ENCODE assay signal across 16 cellular contexts in the genomic region with DNA sequence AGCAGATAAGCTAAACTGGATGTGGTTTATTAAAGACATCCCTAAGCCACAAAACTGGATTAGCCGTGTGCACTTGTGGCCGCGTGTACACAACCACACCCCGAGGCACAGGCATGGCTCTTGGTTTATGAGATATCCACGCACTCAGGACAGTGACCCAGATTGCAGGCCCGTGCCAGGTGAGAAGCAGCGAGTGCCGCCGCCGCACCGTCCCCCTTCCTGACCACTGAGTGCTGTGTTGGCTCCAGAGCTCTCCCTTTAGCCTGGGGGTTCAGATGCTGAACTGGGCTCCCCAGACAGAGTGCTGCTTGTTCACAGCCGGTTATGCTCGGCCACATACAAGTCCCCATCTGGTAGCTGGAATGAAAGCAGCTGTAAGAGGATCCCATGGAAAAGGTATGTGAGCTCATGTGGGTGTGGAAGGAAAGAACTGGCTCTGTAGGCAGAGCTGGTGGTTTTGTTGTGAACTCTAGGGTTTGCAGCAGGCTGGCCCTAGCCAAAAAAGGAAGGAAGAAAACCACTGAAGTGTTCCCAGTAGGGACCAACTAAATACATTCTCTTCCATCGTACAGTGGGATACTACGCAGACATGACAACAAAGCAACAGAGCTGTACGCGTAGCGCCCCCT. TPM values are rescaled to one million over a fixed set of nuclear protein-coding genes. Genes with fewer than 3 reads are reported as not detected.
DNase-seq lines count a peak whose midpoint lies in the region; TF ChIP-seq lines count a peak whose summit lies in the region.
"Had no signal": no experiment of that assay in that cellular context is flagged by ENCODE, and none has a peak within 500 bp of the region (broad histone marks: within the 10 kb centered on the region; RNA-seq: fewer than 3 reads in every experiment).

No MANE protein-coding gene starts in this region.

- H3K4me2 ChIP-seq in parathyroid adenoma (ENCODE audit: low read length): no peak overlapping the region

- no peak for TF ChIP-seq CTCF in endodermal cell (conservative IDR thresholded peaks at IDR 0.05)
- no peak for TF ChIP-seq CTCF in parathyroid adenoma (IDR thresholded peaks at IDR 0.05)

- no peaks in the 10 kb centered on the region for H3K27me3 Mint-ChIP-seq in CD8-positive, alpha-beta memory T cell
- no peaks in the 10 kb centered on the region for H3K27me3 Mint-ChIP-seq in endodermal cell (ENCODE audit: insufficient read depth)
- H3K27me3 Mint-ChIP-seq: brain had no signal

- H3K27me3 ChIP-seq in CD8-positive, alpha-beta memory T cell (ENCODE audit: insufficient read depth, low read length, poor library complexity, severe bottlenecking): no peaks in the 10 kb centered on the region
- H3K27me3 ChIP-seq in endodermal cell (ENCODE audit: control insufficient read depth, insufficient read depth, low read length, poor library complexity, severe bottlenecking) (no peaks in the 10 kb centered on the region), parathyroid adenoma (ENCODE audit: control insufficient read depth, insufficient read depth, low read length) (no peaks in the 10 kb centered on the region), MG63 (no peaks in the 10 kb centered on the region)
- H3K27me3 ChIP-seq: spleen had no signal

- POLR2A ChIA-PET in CD8-positive, alpha-beta memory T cell (lab: Charles Lee): interaction anchor here (0.6 kb wide), 1 partner anchor 74 kb away, joined by 5 read pairs; no protein-coding TSS in a partner anchor

- H2AFZ ChIP-seq in parathyroid adenoma: no peak overlapping the region

- peaks cover 12% of the 10 kb centered on the region for H3K36me3 ChIP-seq in CD8-positive, alpha-beta memory T cell (ENCODE audit: insufficient read depth, low read length)
- H3K36me3 ChIP-seq in endodermal cell (ENCODE audit: control insufficient read depth, insufficient read depth, low read length): peaks cover 33% of the 10 kb centered on the region
- no peaks in the 10 kb centered on the region for H3K36me3 ChIP-seq in parathyroid adenoma (ENCODE audit: control insufficient read depth, insufficient read depth, low read length)
- peaks cover 18% of the 10 kb centered on the region for H3K36me3 ChIP-seq in MG63

- H3K4me3 ChIP-seq in CD8-positive, alpha-beta memory T cell (ENCODE audit: low read length): no peak overlapping the region
- H3K4me3 ChIP-seq in endodermal cell (ENCODE audit: low read length) (no peak overlapping the region), parathyroid adenoma (ENCODE audit: low read depth, low read length) (no peak overlapping the region), MG63 (no peak overlapping the region)
- H3K4me3 ChIP-seq: coronary artery, spleen, thoracic aorta had no signal

- peaks cover 4% of the 10 kb centered on the region for H3K79me2 ChIP-seq in parathyroid adenoma

- peaks cover 4% of the 10 kb centered on the region for H3K9me3 ChIP-seq in CD8-positive, alpha-beta memory T cell (ENCODE audit: low read length)
- H3K9me3 ChIP-seq in endodermal cell (ENCODE audit: control insufficient read depth, low read length) (peaks cover 8% of the 10 kb centered on the region), parathyroid adenoma (ENCODE audit: control insufficient read depth, low read length) (no peaks in the 10 kb centered on the region), MG63 (no peaks in the 10 kb centered on the region)
- H3K9me3 ChIP-seq: thoracic aorta had no signal

- peaks cover 0 to 7% (median 4%) of the 10 kb centered on the region in 5 donors for H3K9me3 Mint-ChIP-seq in CD8-positive, alpha-beta memory T cell
- H3K9me3 Mint-ChIP-seq in endodermal cell: peaks cover 13% of the 10 kb centered on the region

- no peak for DNase-seq in CD8-positive, alpha-beta memory T cell
- DNase-seq in NCI-H2107 (lab: John Stamatoyannopoulos, UW): peak; percentile 2
- no peak for DNase-seq in endodermal cell
- no peak for DNase-seq in superior temporal gyrus (ENCODE audit: extremely low spot score)
- DNase-seq in activated gamma-delta T cell treated with Interleukin-2 at 50 U/mL for 16 hours: no peak
- DNase-seq in MG63: no peak
- DNase-seq: activated T-cell treated with anti-CD3 and anti-CD28 coated beads for 4 hours, COR-L47, foreskin melanocyte, hypothalamus, kidney, spleen had no signal

- H3K27ac Mint-ChIP-seq in CD8-positive, alpha-beta memory T cell: peak overlapping the region in 5 of 8 donors; percentile 1 to 75 (median 29)
- no peak overlapping the region for H3K27ac Mint-ChIP-seq in endodermal cell

- H3K9ac ChIP-seq in endodermal cell (ENCODE audit: extremely low read depth, low read length, poor library complexity, severe bottlenecking): no peak overlapping the region
- H3K9ac ChIP-seq in parathyroid adenoma: no peak overlapping the region

- H3K4me1 ChIP-seq in CD8-positive, alpha-beta memory T cell (ENCODE audit: insufficient read depth, low read length): peaks cover 30% of the 10 kb centered on the region
- H3K4me1 ChIP-seq in endodermal cell (ENCODE audit: control insufficient read depth, insufficient read depth, low read length) (peaks cover 7% of the 10 kb centered on the region), parathyroid adenoma (peaks cover 37% of the 10 kb centered on the region)

- H3K4me1 Mint-ChIP-seq in CD8-positive, alpha-beta memory T cell: peaks cover 17 to 26% (median 24%) of the 10 kb centered on the region in 3 donors
- H3K4me1 Mint-ChIP-seq in endodermal cell: peaks cover 7% of the 10 kb centered on the region

- peak overlapping the region in 4 of 7 donors; percentile 12 to 85 (median 30) for H3K4me3 Mint-ChIP-seq in CD8-positive, alpha-beta memory T cell
- no peak overlapping the region for H3K4me3 Mint-ChIP-seq in endodermal cell
- H3K4me3 Mint-ChIP-seq: brain had no signal

- CTCF ChIA-PET in CD8-positive, alpha-beta memory T cell (lab: Charles Lee): no interaction called here

- H3K27ac ChIP-seq in CD8-positive, alpha-beta memory T cell (ENCODE audit: low read depth, low read length): no peak overlapping the region
- H3K27ac ChIP-seq in endodermal cell (ENCODE audit: low read depth, low read length) (peak overlapping the region; percentile 16), parathyroid adenoma (peak overlapping the region; percentile 15)
- H3K27ac ChIP-seq: coronary artery, spleen, thoracic aorta had no signal

- WGBS in endodermal cell (ENCODE audit: insufficient coverage in 1 of 2, insufficient read length in 1 of 2), 2 experiments: 95 to 96% methylated on average over 17 to 18 of the region's 18 CpGs

- peaks cover 17 to 76% (median 35%) of the 10 kb centered on the region in 3 donors for H3K36me3 Mint-ChIP-seq in CD8-positive, alpha-beta memory T cell
- H3K36me3 Mint-ChIP-seq in endodermal cell (ENCODE audit: low read depth): peaks cover 82% of the 10 kb centered on the region

RNA-seq across cellular contexts. Expression of a gene that starts 29.5 kb away (rescaled TPM):
- 10 to 100 TPM; 30.7 to 32.3 TPM for total RNA-seq in CD8-positive, alpha-beta memory T cell
- 11.0 TPM for polyA plus RNA-seq in CD8-positive, alpha-beta memory T cell
- 10 to 100 TPM; 83.9 to 95.9 TPM for total RNA-seq in endodermal cell
- polyA plus RNA-seq in endodermal cell (2013, experiment 1 of 2): 57.7 TPM
- polyA plus RNA-seq in endodermal cell (2013, experiment 2 of 2): 62.8 TPM
- 15.1 and 15.2 TPM in 2 replicates for total RNA-seq in MG63 (2014; rRNA removed; shearing (Covaris generic); ENCODE audit: low replicate concordance)

RNA-seq across cellular contexts. Expression of a gene that starts 29.6 kb away (rescaled TPM):
- total RNA-seq in CD8-positive, alpha-beta memory T cell: 1 to 10 TPM; 2.6 to 3.8 TPM
- polyA plus RNA-seq in CD8-positive, alpha-beta memory T cell: 1.9 TPM
- total RNA-seq in endodermal cell: 10 to 100 TPM; 21.1 to 30.1 TPM
- polyA plus RNA-seq in endodermal cell (2013, experiment 1 of 2): 21.5 TPM
- 19.6 TPM for polyA plus RNA-seq in endodermal cell (2013, experiment 2 of 2)
- 7.1 and 11.6 TPM in 2 replicates for total RNA-seq in MG63 (2014; rRNA removed; shearing (Covaris generic); ENCODE audit: low replicate concordance)
